Comparison of ENCODE assay signal across 10 cellular contexts in the genomic region with DNA sequence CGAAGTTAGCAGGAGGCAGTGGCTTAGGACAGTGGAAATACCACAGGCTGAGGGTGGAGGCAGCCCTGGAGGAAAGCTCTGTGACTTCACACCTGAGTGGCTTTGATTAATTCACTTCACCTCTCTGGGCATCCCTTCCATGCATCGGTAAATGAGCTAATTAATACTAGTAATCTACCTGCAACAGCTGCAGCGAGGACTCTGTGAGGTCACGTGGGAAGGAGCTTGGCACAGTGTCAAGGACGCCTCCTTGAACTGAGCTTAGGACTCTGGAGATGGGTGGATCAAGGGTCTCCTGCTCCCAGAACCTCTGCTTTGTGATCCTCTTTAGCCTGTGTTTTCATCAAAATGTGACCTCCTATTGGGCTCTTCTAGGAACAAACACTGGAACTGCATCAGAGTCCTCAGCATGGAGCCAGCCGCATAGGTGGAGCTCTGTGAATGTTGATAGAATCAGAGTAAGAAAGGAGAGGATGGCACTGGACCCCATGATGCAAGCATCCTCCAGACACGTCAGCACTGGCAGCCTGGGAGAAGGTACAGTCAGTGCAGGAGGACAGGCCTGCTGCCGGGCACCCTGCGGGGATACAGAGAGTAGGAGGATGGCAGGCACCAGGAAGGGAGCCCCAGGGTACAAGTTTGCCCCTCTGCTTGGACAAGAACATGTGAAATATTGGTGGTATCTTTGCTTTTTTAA. TPM values are rescaled to one million over a fixed set of nuclear protein-coding genes. Genes with fewer than 3 reads are reported as not detected.
DNase-seq lines count a peak whose midpoint lies in the region; ATAC-seq and TF ChIP-seq lines count a peak whose summit lies in the region.
"Had no signal": no experiment of that assay in that cellular context is flagged by ENCODE, and none has a peak within 500 bp of the region (broad histone marks: within the 10 kb centered on the region; RNA-seq: fewer than 3 reads in every experiment).

No MANE protein-coding gene starts in this region.

- peaks cover 13% of the 10 kb centered on the region; the same call in 1 of the 2 replicates for H3K79me2 ChIP-seq in SK-N-SH (ENCODE audit: insufficient read depth)

- POLR2A ChIA-PET in SK-N-SH (lab: Yijun Ruan, JAX): interaction anchor here (1.0 to 1.5 kb wide), 2 partner anchors 17 to 87 kb away, joined by 3 to 10 read pairs; no protein-coding TSS in a partner anchor

- no peak for TF ChIP-seq CTCF in SK-N-SH (IDR thresholded peaks at IDR 0.05)
- no peak for TF ChIP-seq CTCF in colonic mucosa (IDR thresholded peaks at IDR 0.05)
- no peak for TF ChIP-seq CTCF in mesothelial cell of epicardium (IDR thresholded peaks at IDR 0.05; ENCODE audit: unreplicated experiment)
- TF ChIP-seq CTCF in upper lobe of right lung (IDR thresholded peaks at IDR 0.05): no peak

- no peaks in the 10 kb centered on the region for H3K9me2 ChIP-seq in SK-N-SH

- DNase-seq in SK-N-SH (no peak), colonic mucosa (no peak), mesothelial cell of epicardium (ENCODE audit: low spot score in 2 of 2, unreplicated experiment in 2 of 2) (no peak), upper lobe of right lung (no peak), NK-92 (lab: John Stamatoyannopoulos, UW; ENCODE audit: unreplicated experiment) (no peak)
- DNase-seq in activated CD8-positive, alpha-beta memory T cell treated with anti-CD3 and anti-CD28 coated beads, Interleukin-2, amount 50 U/mL, for 48 hours: no peak
- no peak for DNase-seq in activated T-helper 2 cell treated with anti-CD3 and anti-CD28 coated beads, Interferon-gamma antibody, Interleukin-2, Interleukin-4, amounts not matched to agents 10 μg/mL and 5 μg/mL and 100 μg/mL, durations not matched to agents 14 hours and 24 hours and 36 hours (ENCODE audit: low spot score)
- DNase-seq: CD8-positive, alpha-beta T cell; T-helper 17 cell had no signal

- CTCF ChIA-PET in SK-N-SH (lab: Yijun Ruan, JAX): interaction anchor here (0.9 to 2.0 kb wide), 5 partner anchors 15 to 182 kb away, joined by 3 to 6 read pairs (median 3); no protein-coding TSS in a partner anchor

- H3K27me3 ChIP-seq in SK-N-SH (ENCODE audit: insufficient read depth) (no peaks in the 10 kb centered on the region), colonic mucosa (no peaks in the 10 kb centered on the region), upper lobe of right lung (no peaks in the 10 kb centered on the region)

- intact Hi-C loops in colonic mucosa (cut with DNase I) (no loop called here), upper lobe of right lung (cut with DNase I) (no loop called here)
- intact Hi-C loops in activated T-helper 2 cell treated with anti-CD3 and anti-CD28 coated beads, Interferon-gamma antibody, Interleukin-2, Interleukin-4, amounts not matched to agents 10 μg/mL and 5 μg/mL and 100 μg/mL, durations not matched to agents 14 hours and 24 hours and 36 hours (cut with micrococcal nuclease): no loop called here

- H4K20me1 ChIP-seq in SK-N-SH (ENCODE audit: insufficient read depth): no peaks in the 10 kb centered on the region

- peaks cover 22% of the 10 kb centered on the region for H3K4me1 Mint-ChIP-seq in mesothelial cell of epicardium
- no peaks in the 10 kb centered on the region for H3K4me1 Mint-ChIP-seq in activated T-helper 2 cell treated with anti-CD3 and anti-CD28 coated beads, Interferon-gamma antibody, Interleukin-2, Interleukin-4, amounts not matched to agents 10 μg/mL and 5 μg/mL and 100 μg/mL, durations not matched to agents 14 hours and 24 hours and 36 hours (ENCODE audit: low read depth)

- WGBS in SK-N-SH (ENCODE audit: low lambda C conversion rate): 83% methylated on average over 8 of the region's 9 CpGs

- H3K27me3 Mint-ChIP-seq in mesothelial cell of epicardium (ENCODE audit: low read depth): no peaks in the 10 kb centered on the region
- peaks cover 68% of the 10 kb centered on the region for H3K27me3 Mint-ChIP-seq in activated T-helper 2 cell treated with anti-CD3 and anti-CD28 coated beads, Interferon-gamma antibody, Interleukin-2, Interleukin-4, amounts not matched to agents 10 μg/mL and 5 μg/mL and 100 μg/mL, durations not matched to agents 14 hours and 24 hours and 36 hours (ENCODE audit: low read depth)

- peak overlapping the region; percentile 92 for H2AFZ ChIP-seq in SK-N-SH (ENCODE audit: low read depth)

- ATAC-seq in SK-N-SH treated with all-trans-retinoic acid at 6 μM for 48 hours: no peak
- no peak for ATAC-seq in upper lobe of right lung

- peak overlapping the region; percentile 72 for H3K9ac ChIP-seq in SK-N-SH
- H3K9ac ChIP-seq in colonic mucosa (ENCODE audit: low read depth in 2 of 2, low read length in 2 of 2): no peak overlapping the region

- no peak for TF ChIP-seq RAD21 in SK-N-SH (IDR thresholded peaks at IDR 0.05; ENCODE audit: low read length)

- no peaks in the 10 kb centered on the region for H3K9me3 ChIP-seq in SK-N-SH
- no peaks in the 10 kb centered on the region for H3K9me3 ChIP-seq in colonic mucosa
- H3K9me3 ChIP-seq in upper lobe of right lung: no peaks in the 10 kb centered on the region

- no peak for TF ChIP-seq EP300 in SK-N-SH (IDR thresholded peaks at IDR 0.05; ENCODE audit: borderline replicate concordance in 1 of 2, low read depth in 1 of 2, low read length in 1 of 2)

- no peaks in the 10 kb centered on the region for H3K9me3 Mint-ChIP-seq in mesothelial cell of epicardium
- no peaks in the 10 kb centered on the region for H3K9me3 Mint-ChIP-seq in activated T-helper 2 cell treated with anti-CD3 and anti-CD28 coated beads, Interferon-gamma antibody, Interleukin-2, Interleukin-4, amounts not matched to agents 10 μg/mL and 5 μg/mL and 100 μg/mL, durations not matched to agents 14 hours and 24 hours and 36 hours
- H3K9me3 Mint-ChIP-seq: CD8-positive, alpha-beta T cell had no signal

- no peaks in the 10 kb centered on the region for H3F3A ChIP-seq in SK-N-SH (replicated peaks; ENCODE audit: insufficient read depth)

- H3K4me3 Mint-ChIP-seq in mesothelial cell of epicardium: peak overlapping the region; percentile 83
- H3K4me3 Mint-ChIP-seq in activated T-helper 2 cell treated with anti-CD3 and anti-CD28 coated beads, Interferon-gamma antibody, Interleukin-2, Interleukin-4, amounts not matched to agents 10 μg/mL and 5 μg/mL and 100 μg/mL, durations not matched to agents 14 hours and 24 hours and 36 hours (ENCODE audit: low read depth): no peak overlapping the region
- H3K4me3 Mint-ChIP-seq: CD8-positive, alpha-beta T cell; T-helper 17 cell had no signal

- H3K4me3 ChIP-seq in SK-N-SH (ENCODE audit: low read depth in 2 of 2, low read length in 1 of 2): peak overlapping the region; percentile 60 to 68; a peak in 3 of 4 replicates
- no peak overlapping the region for H3K4me3 ChIP-seq in colonic mucosa
- peak overlapping the region; percentile 62 for H3K4me3 ChIP-seq in upper lobe of right lung

- H3K36me3 ChIP-seq in SK-N-SH (replicated peaks in 1 of 2; ENCODE audit: control insufficient read depth in 1 of 2, insufficient read depth in 2 of 2, low read length in 1 of 2) (no peaks in the 10 kb centered on the region), colonic mucosa (no peaks in the 10 kb centered on the region), upper lobe of right lung (no peaks in the 10 kb centered on the region)

- H3K27ac Mint-ChIP-seq in mesothelial cell of epicardium: peak overlapping the region; percentile 22
- no peak overlapping the region for H3K27ac Mint-ChIP-seq in activated T-helper 2 cell treated with anti-CD3 and anti-CD28 coated beads, Interferon-gamma antibody, Interleukin-2, Interleukin-4, amounts not matched to agents 10 μg/mL and 5 μg/mL and 100 μg/mL, durations not matched to agents 14 hours and 24 hours and 36 hours
- H3K27ac Mint-ChIP-seq: CD8-positive, alpha-beta T cell; T-helper 17 cell had no signal

- H3K27ac ChIP-seq in SK-N-SH (ENCODE audit: low read depth in 2 of 2, low read length in 1 of 2) (peak overlapping the region; percentile 69 to 75; a peak in 3 of 4 replicates), colonic mucosa (peak overlapping the region; percentile 74), upper lobe of right lung (peak overlapping the region; percentile 33)

- peak overlapping the region; percentile 97 for H3K4me2 ChIP-seq in SK-N-SH

- H3K36me3 Mint-ChIP-seq in mesothelial cell of epicardium: no peaks in the 10 kb centered on the region
- no peaks in the 10 kb centered on the region for H3K36me3 Mint-ChIP-seq in activated T-helper 2 cell treated with anti-CD3 and anti-CD28 coated beads, Interferon-gamma antibody, Interleukin-2, Interleukin-4, amounts not matched to agents 10 μg/mL and 5 μg/mL and 100 μg/mL, durations not matched to agents 14 hours and 24 hours and 36 hours (ENCODE audit: low read depth)
- H3K36me3 Mint-ChIP-seq: CD8-positive, alpha-beta T cell had no signal

- H3K4me1 ChIP-seq in SK-N-SH (ENCODE audit: control insufficient read depth in 1 of 2, insufficient read depth in 2 of 2, low read depth in 1 of 2, low read length in 1 of 2) (peaks cover 12 to 36% of the 10 kb centered on the region in 2 experiments; a peak in 1 of 4 replicates), colonic mucosa (no peaks in the 10 kb centered on the region), upper lobe of right lung (peaks cover 17% of the 10 kb centered on the region)

TF ChIP-seq in SK-N-SH, 30 proteins besides CTCF, POLR2A, EP300 and RAD21 (continues in another document):
- TF ChIP-seq FOXJ3 (CRISPR knock-in tag; IDR thresholded peaks at IDR 0.05): no peak
- TF ChIP-seq GATA2 (CRISPR knock-in tag; IDR thresholded peaks at IDR 0.05): no peak
- no peak for TF ChIP-seq JUND (IDR thresholded peaks at IDR 0.05)
- TF ChIP-seq FOXM1 (IDR thresholded peaks at IDR 0.05; ENCODE audit: low read depth): no peak
- no peak for TF ChIP-seq SIN3A (IDR thresholded peaks at IDR 0.05; ENCODE audit: borderline replicate concordance, low read depth, low read length)

TF ChIP-seq in SK-N-SH treated with all-trans-retinoic acid at 6 μM for 48 hours, 23 proteins besides CTCF, POLR2A, EP300 and RAD21 (continues in another document):
- no peak for TF ChIP-seq ZNF70 (CRISPR knock-in tag; IDR thresholded peaks at IDR 0.05)
- no peak for TF ChIP-seq ZNF565 (CRISPR knock-in tag; conservative IDR thresholded peaks at IDR 0.05; ENCODE audit: low read depth)

RNA-seq across cellular contexts. Expression of gene ANGPTL2, which starts 1.0 kb away (rescaled TPM):
- polyA plus RNA-seq in SK-N-SH (2012; rRNA removed): 11.0 and 12.3 TPM in 2 replicates
- 8.0 and 9.4 TPM in 2 replicates for polyA plus RNA-seq in SK-N-SH (2012; cell fraction: cytosol; rRNA removed)
- polyA plus RNA-seq in SK-N-SH (2012; cell fraction: nucleus; rRNA removed): 7.5 and 10.3 TPM in 2 replicates
- total RNA-seq in colonic mucosa (10 to 100 TPM in 1 of 2 donors, 1 to 10 TPM in 1; 2.7 to 15.1 TPM), mesothelial cell of epicardium (15.5 to 16.6 TPM (median 16.6 TPM) in 3 replicates), upper lobe of right lung (19.4 TPM)
- total RNA-seq in activated T-helper 2 cell treated with anti-CD3 and anti-CD28 coated beads, Interferon-gamma antibody, Interleukin-2, Interleukin-4, amounts not matched to agents 10 μg/mL and 5 μg/mL and 100 μg/mL, durations not matched to agents 14 hours and 24 hours and 36 hours: not detected in 2 replicates
- total RNA-seq: CD8-positive, alpha-beta T cell had no signal
